ENCODE assay signal across 11 cellular contexts in genomic region chr13:24865158-24865557, GRCh38.
DNase-seq lines count a peak whose midpoint lies in the region; ATAC-seq and TF ChIP-seq lines count a peak whose summit lies in the region.
"Had no signal": no experiment of that assay in that cellular context is flagged by ENCODE, and none has a peak within 500 bp of the region (broad histone marks: within the 10 kb centered on the region; RNA-seq: fewer than 3 reads in every experiment).

No MANE protein-coding gene starts in this region.

- peak; percentile 55 to 70 for DNase-seq in AML-193 (lab: John Stamatoyannopoulos, UW)
- peak; percentile 5 for DNase-seq in LHCN-M2 (ENCODE audit: low read depth)
- no peak for DNase-seq in brain microvascular endothelial cell
- DNase-seq in medulla oblongata (ENCODE audit: extremely low spot score) = peak; percentile 12
- no peak for DNase-seq in NCI-H69 (lab: John Stamatoyannopoulos, UW)
- no peak for DNase-seq in NCI-H345 (lab: John Stamatoyannopoulos, UW)
- DNase-seq: activated CD4-positive, CD25-positive, alpha-beta regulatory T cell; activated gamma-delta T cell treated with Interleukin-2 at 50 U/mL for 16 hours; NCI-H1417 had no signal

- H3K27ac ChIP-seq in brain microvascular endothelial cell (no peak overlapping the region), gastroesophageal sphincter (no peak overlapping the region)

- H3K4me1 ChIP-seq in gastroesophageal sphincter = no peaks in the 10 kb centered on the region

- H3K4me3 ChIP-seq in brain microvascular endothelial cell (ENCODE audit: low read depth, low read length) = no peak overlapping the region
- H3K4me3 ChIP-seq in gastroesophageal sphincter = no peak overlapping the region

- no peaks in the 10 kb centered on the region for H3K9me3 ChIP-seq in gastroesophageal sphincter

- 17 to 32% methylated on average over 2 of the region's 2 CpGs for WGBS in gastroesophageal sphincter (ENCODE audit: low coverage in 1 of 2), 2 donors

- no peak for TF ChIP-seq POLR2A in gastroesophageal sphincter (IDR thresholded peaks at IDR 0.05)

- no peak for ATAC-seq in HG02642 (IDR thresholded peaks at IDR 0.05; ENCODE audit: poor library complexity, unreplicated experiment)
- ATAC-seq in gastroesophageal sphincter = no peak

- no peaks in the 10 kb centered on the region for H3K36me3 ChIP-seq in brain microvascular endothelial cell (replicated peaks)
- H3K36me3 ChIP-seq in gastroesophageal sphincter = no peaks in the 10 kb centered on the region

- no peaks in the 10 kb centered on the region for H3K27me3 ChIP-seq in brain microvascular endothelial cell (replicated peaks)
- no peaks in the 10 kb centered on the region for H3K27me3 ChIP-seq in gastroesophageal sphincter

- no peak for TF ChIP-seq EP300 in gastroesophageal sphincter (IDR thresholded peaks at IDR 0.05)

- in situ Hi-C loops in brain microvascular endothelial cell (cut with HindIII; ENCODE audit: low pct_ligation_motif_present, low sequenced_read_pairs) = no loop called here

- TF ChIP-seq CTCF in brain microvascular endothelial cell (IDR thresholded peaks at IDR 0.05; ENCODE audit: low read depth, low read length, missing control alignments) = peak; percentile 9
- TF ChIP-seq CTCF in gastroesophageal sphincter (IDR thresholded peaks at IDR 0.05) = no peak

Comparison
In these comparisons a context has a peak if more than half of its experiments do, and no peak if none do; other contexts are left out.
1. DNase-seq: peak in AML-193 (2 of 2), LHCN-M2 (single experiment) and medulla oblongata (single experiment); none in brain microvascular endothelial cell (single experiment), NCI-H69 (single experiment) and NCI-H345 (single experiment).